ENCODE assay signal across 10 cellular contexts in the genomic region with DNA sequence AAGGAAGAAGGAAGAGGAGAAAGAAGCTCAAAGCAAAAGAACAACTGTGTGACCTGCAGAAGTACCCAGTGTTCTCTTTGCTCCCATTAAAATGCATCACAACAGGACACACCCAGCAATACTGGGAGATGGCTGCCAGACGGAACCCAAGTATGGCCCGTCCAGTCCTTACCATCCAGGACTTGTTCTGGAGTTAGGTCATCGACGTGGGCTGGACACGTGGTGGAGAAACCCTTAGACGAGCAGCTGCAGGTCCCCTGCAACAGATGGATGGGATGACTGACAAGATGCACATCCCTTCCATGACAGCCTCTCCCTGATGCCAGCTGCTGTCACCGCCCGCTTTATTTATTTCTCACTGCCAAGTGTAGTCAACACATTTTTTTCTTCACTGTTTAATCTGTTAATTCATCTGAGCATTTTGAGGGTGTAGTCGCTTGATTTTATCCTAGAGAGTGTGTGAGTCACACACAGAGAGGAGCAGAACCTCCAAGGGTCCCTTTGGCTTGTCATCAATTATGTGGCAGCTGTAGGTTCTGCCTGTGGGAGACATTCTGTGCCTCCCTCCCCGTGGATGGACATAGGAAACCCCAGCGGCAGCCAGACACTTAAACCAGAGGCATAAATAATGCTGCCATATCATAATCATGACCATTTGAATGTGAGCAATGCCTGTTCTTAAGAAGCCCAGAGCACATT.
A peak's percentile ranks its signal among the peaks of the same experiment; 100 is the strongest.
DNase-seq lines count a peak whose midpoint lies in the region; ATAC-seq and TF ChIP-seq lines count a peak whose summit lies in the region.
"Had no signal": no experiment of that assay in that cellular context is flagged by ENCODE, and none has a peak within 500 bp of the region (broad histone marks: within the 10 kb centered on the region; RNA-seq: fewer than 3 reads in every experiment).

No MANE protein-coding gene starts in this region.

- H3K27me3 Mint-ChIP-seq in glutamatergic neuron (ENCODE audit: unreplicated experiment): peaks cover 2% of the 10 kb centered on the region

- peak overlapping the region; percentile 27; the same call in 1 of the 2 replicates for H2AFZ ChIP-seq in GM23248

- H3K4me3 ChIP-seq in GM23248 (peak overlapping the region; percentile 13; the same call in 1 of the 2 replicates), Panc1 (ENCODE audit: low read depth in 2 of 2, low read length in 2 of 2) (no peak overlapping the region), skeletal muscle cell (ENCODE audit: low read depth, low read length) (no peak overlapping the region)
- H3K4me3 ChIP-seq: ascending aorta, skin epidermis had no signal

- CTCF ChIA-PET in Panc1 (lab: Charles Lee): interaction anchor here (0.7 to 2.5 kb wide), 9 partner anchors 10 to 296 kb away, joined by 3 to 15 read pairs (median 3); no protein-coding TSS in a partner anchor

- 4 to 7% methylated on average over 11 of the region's 11 CpGs for WGBS in GM23248 (ENCODE audit: low coverage in 1 of 2, low lambda C conversion rate in 2 of 2, missing lambda C conversion rate in 2 of 2), 2 experiments

- peak; percentile 59 for TF ChIP-seq CTCF in Panc1 (IDR thresholded peaks at IDR 0.05)
- peak; percentile 60 for TF ChIP-seq CTCF in glutamatergic neuron (IDR thresholded peaks at IDR 0.05; ENCODE audit: partially characterized antibody, unreplicated experiment)

- H3K27ac ChIP-seq in GM23248: peak overlapping the region; percentile 44
- H3K27ac ChIP-seq in Panc1 (ENCODE audit: low read length): peak overlapping the region; percentile 70
- H3K27ac ChIP-seq: ascending aorta, KMS-11 had no signal

- peak overlapping the region; percentile 17; the same call in 1 of the 2 replicates for H3K9ac ChIP-seq in GM23248
- H3K9ac ChIP-seq: KMS-11 had no signal

- no peaks in the 10 kb centered on the region for H3K36me3 ChIP-seq in GM23248 (ENCODE audit: low read depth)
- H3K36me3 ChIP-seq in Panc1 (ENCODE audit: control insufficient read depth, insufficient read depth, low read length): no peaks in the 10 kb centered on the region
- H3K36me3 ChIP-seq: ascending aorta had no signal

- H3K4me1 Mint-ChIP-seq in glutamatergic neuron (ENCODE audit: low read depth, unreplicated experiment): peaks cover 11% of the 10 kb centered on the region

- H3K4me3 Mint-ChIP-seq in glutamatergic neuron (ENCODE audit: unreplicated experiment): no peak overlapping the region

- peak; percentile 23 for ATAC-seq in Panc1
- no peak for ATAC-seq in HG03469 (IDR thresholded peaks at IDR 0.05; ENCODE audit: unreplicated experiment)
- ATAC-seq in activated CD4-positive, CD25-positive, alpha-beta regulatory T cell treated with anti-CD3 and anti-CD28 coated beads, Interleukin-2, amount 50 U/mL, for 24 hours: no peak

- POLR2A ChIA-PET in Panc1 (lab: Charles Lee): interaction anchor here (0.6 kb wide), 1 partner anchor 120 kb away, joined by 13 read pairs; no protein-coding TSS in a partner anchor

- no TSS peak for BruUV-seq in Panc1 (replicated peaks; lab: Mats Ljungman, UMichigan)

- no peaks in the 10 kb centered on the region for H3K9me2 ChIP-seq in GM23248 (ENCODE audit: insufficient read depth)

- no peaks in the 10 kb centered on the region for H3K9me3 ChIP-seq in GM23248 (ENCODE audit: low read depth)
- H3K9me3 ChIP-seq in Panc1 (ENCODE audit: control insufficient read depth, insufficient read depth, low read depth, low read length): no peaks in the 10 kb centered on the region
- H3K9me3 ChIP-seq: ascending aorta had no signal

- peaks cover 32% of the 10 kb centered on the region for H3F3A ChIP-seq in GM23248 (ENCODE audit: insufficient read depth)

- H3K9me3 Mint-ChIP-seq in glutamatergic neuron (ENCODE audit: unreplicated experiment): peaks cover 3% of the 10 kb centered on the region

- no peaks in the 10 kb centered on the region for H4K20me1 ChIP-seq in GM23248 (ENCODE audit: insufficient read depth)

- H3K4me2 ChIP-seq in GM23248 (ENCODE audit: unreplicated experiment): peak overlapping the region; percentile 53
- H3K4me2 ChIP-seq: KMS-11 had no signal

- H3K79me2 ChIP-seq in GM23248 (ENCODE audit: insufficient read depth): no peaks in the 10 kb centered on the region

- in situ Hi-C loops in GM23248 (cut with MboI) (loop anchor here (25.0 kb wide), 1 partner anchor 772 kb away; the partner anchor contains the start of gene SLC44A3), Panc1 (cut with HindIII; ENCODE audit: low pct_unique_long_range_greater_than_20kb, low sequenced_read_pairs) (no loop called here)

- H3K27me3 ChIP-seq in GM23248 (replicated peaks; ENCODE audit: insufficient read depth): no peaks in the 10 kb centered on the region
- no peaks in the 10 kb centered on the region for H3K27me3 ChIP-seq in Panc1 (ENCODE audit: control insufficient read depth, insufficient read depth, low read length)
- H3K27me3 ChIP-seq: ascending aorta had no signal

- no peaks in the 10 kb centered on the region for H3K36me3 Mint-ChIP-seq in glutamatergic neuron (ENCODE audit: unreplicated experiment)

- H3K4me1 ChIP-seq in GM23248 (ENCODE audit: insufficient read depth): peaks cover 25% of the 10 kb centered on the region
- H3K4me1 ChIP-seq in Panc1 (ENCODE audit: control insufficient read depth, insufficient read depth, low read length): peaks cover 16% of the 10 kb centered on the region

- intact Hi-C loops in Panc1 (cut with micrococcal nuclease; ENCODE audit: unreplicated experiment): loop anchor here (10.0 kb wide), 1 partner anchor 195 kb away; the partner anchor contains the start of gene ARHGAP29

- H3K27ac Mint-ChIP-seq in glutamatergic neuron (ENCODE audit: unreplicated experiment): peak overlapping the region; percentile 67

- DNase-seq in GM23248: peak; percentile 71
- no peak for DNase-seq in Panc1 (ENCODE audit: low read depth, low spot score)
- DNase-seq in glutamatergic neuron: no peak
- DNase-seq in skeletal muscle cell (ENCODE audit: low read depth): peak; percentile 62
- DNase-seq in UCSD-AML1 (lab: John Stamatoyannopoulos, UW; ENCODE audit: unreplicated experiment): no peak

Comparison
In these comparisons a context has a peak if more than half of its experiments do, and no peak if none do; other contexts are left out.
1. DNase-seq: peak in GM23248 (single experiment) and skeletal muscle cell (single experiment); none in Panc1 (single experiment), glutamatergic neuron (single experiment) and UCSD-AML1 (single experiment).